8 cellular contexts compared by ENCODE assay signal in genomic region chr13:110138009-110138699, GRCh38.
A peak's percentile ranks its signal among the peaks of the same experiment; 100 is the strongest.
DNase-seq lines count a peak whose midpoint lies in the region; ATAC-seq and TF ChIP-seq lines count a peak whose summit lies in the region.

No MANE protein-coding gene starts in this region.

- H3K4me3 ChIP-seq in BJ (ENCODE audit: low read depth, low read length) (peak overlapping the region; percentile 51), PC-3 (ENCODE audit: low read length) (peak overlapping the region; percentile 76), neural cell (ENCODE audit: low read length) (peak overlapping the region; percentile 81)

- H3K27me3 ChIP-seq in BJ (ENCODE audit: control insufficient read depth, insufficient read depth, low read length) = no peaks in the 10 kb centered on the region; the same call in 1 of the 2 replicates
- H3K27me3 ChIP-seq in PC-3 (ENCODE audit: low read length) = no peaks in the 10 kb centered on the region
- H3K27me3 ChIP-seq in neural cell (ENCODE audit: insufficient read depth, low read depth, low read length) = peaks cover 18% of the 10 kb centered on the region

- H3K27ac Mint-ChIP-seq in activated T-helper 1 cell treated with anti-CD3 and anti-CD28 coated beads, Interleukin-12 subunit alpha, Interleukin-12 subunit beta, Interleukin-2, Interleukin-4 antibody, amounts not matched to agents 30 ng/mL and 10 ng/mL and 1 ng/mL, durations not matched to agents 14 hours and 24 hours and 36 hours = peak overlapping the region; percentile 73
- peak overlapping the region; percentile 77 for H3K27ac Mint-ChIP-seq in stimulated activated naive CD8-positive, alpha-beta T cell treated with anti-CD3 and anti-CD28 coated beads, Interleukin-15, Interleukin-2, amounts not matched to agents 100 ng/mL and 50 ng/mL, for 24 hours

- peaks cover 10% of the 10 kb centered on the region for H3K4me1 Mint-ChIP-seq in activated T-helper 1 cell treated with anti-CD3 and anti-CD28 coated beads, Interleukin-12 subunit alpha, Interleukin-12 subunit beta, Interleukin-2, Interleukin-4 antibody, amounts not matched to agents 30 ng/mL and 10 ng/mL and 1 ng/mL, durations not matched to agents 14 hours and 24 hours and 36 hours (ENCODE audit: low read depth)
- H3K4me1 Mint-ChIP-seq in stimulated activated naive CD8-positive, alpha-beta T cell treated with anti-CD3 and anti-CD28 coated beads, Interleukin-15, Interleukin-2, amounts not matched to agents 100 ng/mL and 50 ng/mL, for 24 hours (ENCODE audit: low read depth) = peaks cover 12% of the 10 kb centered on the region

- peak overlapping the region; percentile 49 for H3K27ac ChIP-seq in PC-3 (ENCODE audit: low read length)
- H3K27ac ChIP-seq in neural cell (ENCODE audit: low read length) = no peak overlapping the region

- H2AFZ ChIP-seq in PC-3 (ENCODE audit: low read length) = peak overlapping the region; percentile 73
- H2AFZ ChIP-seq in neural cell (ENCODE audit: low read depth, low read length) = no peak overlapping the region

- CTCF ChIA-PET in BJ (lab: Yijun Ruan, JAX) (interaction anchor here (1.5 kb wide), 1 partner anchor 15 kb away, joined by 3 read pairs; no protein-coding TSS in a partner anchor), PC-3 (lab: Charles Lee) (no interaction called here)

- no peaks in the 10 kb centered on the region for H3F3A ChIP-seq in PC-3 (ENCODE audit: low read length, unreplicated experiment)
- H3F3A ChIP-seq in neural cell (ENCODE audit: insufficient read depth, low read length, poor library complexity, severe bottlenecking) = no peaks in the 10 kb centered on the region

- no peaks in the 10 kb centered on the region for H3K9me3 ChIP-seq in PC-3 (ENCODE audit: low read length)
- H3K9me3 ChIP-seq in neural cell (ENCODE audit: low read length) = no peaks in the 10 kb centered on the region

- no peaks in the 10 kb centered on the region for H3K36me3 Mint-ChIP-seq in activated T-helper 1 cell treated with anti-CD3 and anti-CD28 coated beads, Interleukin-12 subunit alpha, Interleukin-12 subunit beta, Interleukin-2, Interleukin-4 antibody, amounts not matched to agents 30 ng/mL and 10 ng/mL and 1 ng/mL, durations not matched to agents 14 hours and 24 hours and 36 hours (ENCODE audit: low read depth)
- no peaks in the 10 kb centered on the region for H3K36me3 Mint-ChIP-seq in stimulated activated naive CD8-positive, alpha-beta T cell treated with anti-CD3 and anti-CD28 coated beads, Interleukin-15, Interleukin-2, amounts not matched to agents 100 ng/mL and 50 ng/mL, for 24 hours (ENCODE audit: low read depth)

- peak; percentile 10 for TF ChIP-seq EP300 in neural cell (conservative IDR thresholded peaks at IDR 0.05; ENCODE audit: poor library complexity, severe bottlenecking)

- H3K9me3 Mint-ChIP-seq in activated T-helper 1 cell treated with anti-CD3 and anti-CD28 coated beads, Interleukin-12 subunit alpha, Interleukin-12 subunit beta, Interleukin-2, Interleukin-4 antibody, amounts not matched to agents 30 ng/mL and 10 ng/mL and 1 ng/mL, durations not matched to agents 14 hours and 24 hours and 36 hours = peaks cover 9% of the 10 kb centered on the region
- H3K9me3 Mint-ChIP-seq in stimulated activated naive CD8-positive, alpha-beta T cell treated with anti-CD3 and anti-CD28 coated beads, Interleukin-15, Interleukin-2, amounts not matched to agents 100 ng/mL and 50 ng/mL, for 24 hours = peaks cover 10% of the 10 kb centered on the region

- no peaks in the 10 kb centered on the region for H3K79me2 ChIP-seq in PC-3 (ENCODE audit: low read length)
- H3K79me2 ChIP-seq in neural cell (replicated peaks; ENCODE audit: insufficient read depth, low read length) = no peaks in the 10 kb centered on the region

- TF ChIP-seq CTCF in BJ (IDR thresholded peaks at IDR 0.05; ENCODE audit: insufficient read depth, low read depth, low read length) (peak; percentile 17; the same call in 1 of the 2 replicates), PC-3 (conservative IDR thresholded peaks at IDR 0.05; ENCODE audit: low read depth, low read length) (peak; percentile 32; the same call in 1 of the 2 replicates), neural cell (IDR thresholded peaks at IDR 0.05; ENCODE audit: poor library complexity, severe bottlenecking) (no peak)

- H3K4me1 ChIP-seq in PC-3 (ENCODE audit: insufficient read depth, low read length) = peaks cover 12% of the 10 kb centered on the region

- no peaks in the 10 kb centered on the region for H3K9me2 ChIP-seq in PC-3 (replicated peaks; ENCODE audit: low read length)
- H3K9me2 ChIP-seq in neural cell (ENCODE audit: insufficient read depth, low read length) = no peaks in the 10 kb centered on the region

- H3K4me3 Mint-ChIP-seq in activated T-helper 1 cell treated with anti-CD3 and anti-CD28 coated beads, Interleukin-12 subunit alpha, Interleukin-12 subunit beta, Interleukin-2, Interleukin-4 antibody, amounts not matched to agents 30 ng/mL and 10 ng/mL and 1 ng/mL, durations not matched to agents 14 hours and 24 hours and 36 hours = peak overlapping the region; percentile 73
- H3K4me3 Mint-ChIP-seq in stimulated activated naive CD8-positive, alpha-beta T cell treated with anti-CD3 and anti-CD28 coated beads, Interleukin-15, Interleukin-2, amounts not matched to agents 100 ng/mL and 50 ng/mL, for 24 hours = peak overlapping the region; percentile 76

- peak overlapping the region; percentile 92 for H3K4me2 ChIP-seq in PC-3 (ENCODE audit: low read length)
- H3K4me2 ChIP-seq in neural cell (ENCODE audit: low read length) = peak overlapping the region; percentile 93

- TF ChIP-seq RAD21 in neural cell (conservative IDR thresholded peaks at IDR 0.05) = peak; percentile 42

- peaks cover 41% of the 10 kb centered on the region for H3K27me3 Mint-ChIP-seq in activated T-helper 1 cell treated with anti-CD3 and anti-CD28 coated beads, Interleukin-12 subunit alpha, Interleukin-12 subunit beta, Interleukin-2, Interleukin-4 antibody, amounts not matched to agents 30 ng/mL and 10 ng/mL and 1 ng/mL, durations not matched to agents 14 hours and 24 hours and 36 hours (ENCODE audit: insufficient read depth)
- H3K27me3 Mint-ChIP-seq in stimulated activated naive CD8-positive, alpha-beta T cell treated with anti-CD3 and anti-CD28 coated beads, Interleukin-15, Interleukin-2, amounts not matched to agents 100 ng/mL and 50 ng/mL, for 24 hours = peaks cover 51% of the 10 kb centered on the region

- H4K20me1 ChIP-seq in PC-3 (ENCODE audit: low read length) (no peaks in the 10 kb centered on the region), neural cell (ENCODE audit: insufficient read depth) (no peaks in the 10 kb centered on the region)

- no peak for DNase-seq in BJ (ENCODE audit: low read depth)
- DNase-seq in PC-3 = peak; percentile 82
- DNase-seq in activated T-helper 1 cell treated with anti-CD3 and anti-CD28 coated beads, Interleukin-12 subunit alpha, Interleukin-12 subunit beta, Interleukin-2, Interleukin-4 antibody, amounts not matched to agents 30 ng/mL and 10 ng/mL and 1 ng/mL, durations not matched to agents 14 hours and 24 hours and 36 hours (ENCODE audit: low spot score) = peak; percentile 59
- peak; percentile 54 for DNase-seq in fibroblast of peridontal ligament (ENCODE audit: extremely low read depth)

- ATAC-seq in GM19397 (IDR thresholded peaks at IDR 0.05; ENCODE audit: unreplicated experiment) (peak; percentile 66), HG03469 (IDR thresholded peaks at IDR 0.05; ENCODE audit: unreplicated experiment) (peak; percentile 34), PC-3 (peak; percentile 84)

- POLR2A ChIA-PET in BJ (lab: Charles Lee) (no interaction called here), PC-3 (lab: Charles Lee; ENCODE audit: unreplicated experiment) (interaction anchor here (0.6 kb wide), 1 partner anchor 115 kb away, joined by 7 read pairs; no protein-coding TSS in a partner anchor)

- H3K9ac ChIP-seq in PC-3 (ENCODE audit: low read length) (peak overlapping the region; percentile 47), neural cell (ENCODE audit: low read length) (peak overlapping the region; percentile 65)

- H3K36me3 ChIP-seq in BJ (ENCODE audit: control insufficient read depth, insufficient read depth, low read length) = no peaks in the 10 kb centered on the region; the same call in 1 of the 2 replicates
- H3K36me3 ChIP-seq in PC-3 (ENCODE audit: low read depth, low read length) = no peaks in the 10 kb centered on the region
- no peaks in the 10 kb centered on the region for H3K36me3 ChIP-seq in neural cell (ENCODE audit: insufficient read depth, low read length)

- BruUV-seq in PC-3 (replicated peaks; lab: Mats Ljungman, UMichigan) = no TSS peak

- intact Hi-C loops in PC-3 (cut with micrococcal nuclease) = no loop called here
- intact Hi-C loops in activated T-helper 1 cell treated with anti-CD3 and anti-CD28 coated beads, Interleukin-12 subunit alpha, Interleukin-12 subunit beta, Interleukin-2, Interleukin-4 antibody, amounts not matched to agents 30 ng/mL and 10 ng/mL and 1 ng/mL, durations not matched to agents 14 hours and 24 hours and 36 hours (cut with micrococcal nuclease) = loop anchor here (2.0 to 5.0 kb wide), 5 partner anchors 275 to 1921 kb away; partner anchors contain the start of genes ABHD13, ING1, IRS2 and LIG4

TF ChIP-seq in neural cell, 6 proteins besides CTCF, POLR2A, EP300 and RAD21:
- TF ChIP-seq MXI1 (conservative IDR thresholded peaks at IDR 0.05; ENCODE audit: poor library complexity, severe bottlenecking) = peak; percentile 51
- TF ChIP-seq TAF1 (IDR thresholded peaks at IDR 0.05; ENCODE audit: low read depth) = no peak
- TF ChIP-seq SMC3 (conservative IDR thresholded peaks at IDR 0.05; ENCODE audit: poor library complexity) = peak; percentile 36

Comparison
In these comparisons a context has a peak if more than half of its experiments do, and no peak if none do; other contexts are left out.
1. ATAC-seq: peak in every context shown above with its lines; median percentile 84 in PC-3; 66 in GM19397; 34 in HG03469.